In genomic region chr1:113893267-113893666, GRCh38 we compare ENCODE assay signal across 26 cellular contexts. TPM values are rescaled to one million over a fixed set of nuclear protein-coding genes. Genes with fewer than 3 reads are reported as not detected.
"Had no signal": no experiment of that assay in that cellular context is flagged by ENCODE, and none has a peak within 500 bp of the region (broad histone marks: within the 10 kb centered on the region; RNA-seq: fewer than 3 reads in every experiment).

No MANE protein-coding gene starts in this region.

- H3K27ac ChIP-seq: breast epithelium, VCaP had no signal

- H3K27me3 ChIP-seq: breast epithelium had no signal

- ATAC-seq: activated T-cell treated with anti-CD3 and anti-CD28 coated beads, Interleukin-2, amount 50 U/mL, for 72 hours; PC-3 had no signal

- H3K4me3 ChIP-seq: breast epithelium had no signal

- H3K9me3 Mint-ChIP-seq: activated CD4-positive, alpha-beta memory T cell treated with anti-CD3 and anti-CD28 coated beads for 36 hours; activated CD4-positive, alpha-beta T cell treated with anti-CD3 and anti-CD28 coated beads, Interleukin-2, amount 10 ng/mL, durations not matched to agents 7 days and 5 days; activated naive CD4-positive, alpha-beta T cell treated with anti-CD3 and anti-CD28 coated beads, Interleukin-2, amount 10 ng/mL, durations not matched to agents 7 days and 5 days; activated naive CD8-positive, alpha-beta T cell treated with anti-CD3 and anti-CD28 coated beads, Interleukin-2, amount 10 ng/mL, durations not matched to agents 7 days and 5 days; activated T-cell treated with anti-CD3 and anti-CD28 coated beads, Interleukin-2, amount 50 U/mL, for 72 hours; activated T-helper 2 cell treated with anti-CD3 and anti-CD28 coated beads, Interferon-gamma antibody, Interleukin-2, Interleukin-4, amounts not matched to agents 10 μg/mL and 5 μg/mL and 100 μg/mL, durations not matched to agents 14 hours and 24 hours and 36 hours; T-helper 1 cell treated with Interleukin-12 subunit alpha and Interleukin-12 subunit beta and Interleukin-4 antibody, amounts not matched to agents 30 μg/mL and 1 μg/mL, for 36 hours had no signal

- H3K4me3 Mint-ChIP-seq: activated CD4-positive, alpha-beta memory T cell treated with anti-CD3 and anti-CD28 coated beads for 36 hours; activated CD4-positive, alpha-beta T cell treated with anti-CD3 and anti-CD28 coated beads, Interleukin-2, amount 10 ng/mL, durations not matched to agents 7 days and 5 days; activated naive CD4-positive, alpha-beta T cell treated with anti-CD3 and anti-CD28 coated beads, Interleukin-2, amount 10 ng/mL, durations not matched to agents 7 days and 5 days; activated naive CD8-positive, alpha-beta T cell treated with anti-CD3 and anti-CD28 coated beads, Interleukin-2, amount 10 ng/mL, durations not matched to agents 7 days and 5 days; activated T-cell treated with anti-CD3 and anti-CD28 coated beads, Interleukin-2, amount 50 U/mL, for 72 hours; T-helper 1 cell treated with Interleukin-12 subunit alpha and Interleukin-12 subunit beta and Interleukin-4 antibody, amounts not matched to agents 30 μg/mL and 1 μg/mL, for 36 hours had no signal

- H3K36me3 ChIP-seq: breast epithelium had no signal

- H3K27me3 Mint-ChIP-seq: activated CD4-positive, alpha-beta memory T cell treated with anti-CD3 and anti-CD28 coated beads for 36 hours; activated CD4-positive, alpha-beta T cell treated with anti-CD3 and anti-CD28 coated beads, Interleukin-2, amount 10 ng/mL, durations not matched to agents 7 days and 5 days; activated naive CD4-positive, alpha-beta T cell treated with anti-CD3 and anti-CD28 coated beads, Interleukin-2, amount 10 ng/mL, durations not matched to agents 7 days and 5 days; activated naive CD8-positive, alpha-beta T cell treated with anti-CD3 and anti-CD28 coated beads, Interleukin-2, amount 10 ng/mL, durations not matched to agents 7 days and 5 days had no signal

- H3K9me3 ChIP-seq: breast epithelium had no signal

- H3K27ac Mint-ChIP-seq: activated CD4-positive, alpha-beta memory T cell treated with anti-CD3 and anti-CD28 coated beads for 36 hours; activated CD4-positive, alpha-beta T cell treated with anti-CD3 and anti-CD28 coated beads, Interleukin-2, amount 10 ng/mL, durations not matched to agents 7 days and 5 days; activated naive CD4-positive, alpha-beta T cell treated with anti-CD3 and anti-CD28 coated beads, Interleukin-2, amount 10 ng/mL, durations not matched to agents 7 days and 5 days; activated naive CD8-positive, alpha-beta T cell treated with anti-CD3 and anti-CD28 coated beads, Interleukin-2, amount 10 ng/mL, durations not matched to agents 7 days and 5 days; activated T-helper 2 cell treated with anti-CD3 and anti-CD28 coated beads, Interferon-gamma antibody, Interleukin-2, Interleukin-4, amounts not matched to agents 10 μg/mL and 5 μg/mL and 100 μg/mL, durations not matched to agents 14 hours and 24 hours and 36 hours; T-helper 1 cell treated with Interleukin-12 subunit alpha and Interleukin-12 subunit beta and Interleukin-4 antibody, amounts not matched to agents 30 μg/mL and 1 μg/mL, for 36 hours had no signal

- DNase-seq: activated CD4-positive, alpha-beta memory T cell treated with anti-CD3 and anti-CD28 coated beads for 36 hours; activated CD4-positive, alpha-beta T cell treated with anti-CD3 and anti-CD28 coated beads, Interleukin-2, amount 10 ng/mL, durations not matched to agents 7 days and 5 days; activated CD4-positive, CD25-positive, alpha-beta regulatory T cell; activated CD8-positive, alpha-beta memory T cell treated with anti-CD3 and anti-CD28 coated beads, Interleukin-2, amount 50 U/mL, for 4 hours; activated gamma-delta T cell treated with Interleukin-2 at 50 U/mL for 16 hours; activated naive CD4-positive, alpha-beta T cell treated with anti-CD3 and anti-CD28 coated beads, Interleukin-2, amount 10 ng/mL, durations not matched to agents 7 days and 5 days; activated naive CD8-positive, alpha-beta T cell treated with anti-CD3 and anti-CD28 coated beads, Interleukin-2, amount 10 ng/mL, durations not matched to agents 7 days and 5 days; activated T-cell treated with anti-CD3 and anti-CD28 coated beads, Interleukin-2, amount 50 U/mL, for 72 hours; aorta; caudate nucleus; MM.1S; NCI-H1105; NCI-H1436; NCI-H1694 treated with DMSO at 0.1 percent for 48 hours; NCI-H2029 treated with DMSO at 0.1 percent for 48 hours; NCI-H345; NCI-H510A; NCI-H526 treated with DMSO at 0.1 percent for 48 hours; PC-3; SHP77; T1000 had no signal

- H3K4me1 ChIP-seq: breast epithelium had no signal

RNA-seq across cellular contexts. Expression of gene BCL2L15, which starts 5.9 kb away (rescaled TPM):
- total RNA-seq: SK-MEL-5 had no signal
